ENCODE assay signal across 15 cellular contexts in genomic region chr4:100590308-100590707, GRCh38.
A peak's percentile ranks its signal among the peaks of the same experiment; 100 is the strongest.
DNase-seq lines count a peak whose midpoint lies in the region; ATAC-seq and TF ChIP-seq lines count a peak whose summit lies in the region.
"Had no signal": no experiment of that assay in that cellular context is flagged by ENCODE, and none has a peak within 500 bp of the region (broad histone marks: within the 10 kb centered on the region; RNA-seq: fewer than 3 reads in every experiment).

No MANE protein-coding gene starts in this region.

- no peaks in the 10 kb centered on the region for H3K36me3 Mint-ChIP-seq in type B pancreatic cell

- H3K27me3 Mint-ChIP-seq in type B pancreatic cell: peaks cover 4% of the 10 kb centered on the region

- intact Hi-C loops in sciatic nerve (cut with DNase I): no loop called here

- H3K4me1 Mint-ChIP-seq in type B pancreatic cell (ENCODE audit: unreplicated experiment): no peaks in the 10 kb centered on the region
- H3K4me1 Mint-ChIP-seq: GM23338 had no signal

- H3K27ac Mint-ChIP-seq in type B pancreatic cell: no peak overlapping the region
- H3K27ac Mint-ChIP-seq: GM23338 had no signal

- H3K9me3 Mint-ChIP-seq in type B pancreatic cell: no peaks in the 10 kb centered on the region
- H3K9me3 Mint-ChIP-seq: GM23338 had no signal

- H3K4me3 ChIP-seq in epithelial cell of esophagus (ENCODE audit: low read length): no peak overlapping the region
- H3K4me3 ChIP-seq: BLaER1 treated with 17β-estradiol and CSF1 and Interleukin-3, amounts not matched to agents 10 nM and 100 nM; GM23338 had no signal

- DNase-seq in DMS53 (lab: John Stamatoyannopoulos, UW) (peak; percentile 1), DMS53 treated with DMSO at 0.1 percent for 48 hours (lab: John Stamatoyannopoulos, UW; ENCODE audit: unreplicated experiment) (no peak), HT1080 (ENCODE audit: low read depth) (peak; percentile 13), epithelial cell of esophagus (ENCODE audit: low read depth) (peak; percentile 21), non-pigmented ciliary epithelial cell (ENCODE audit: low read depth) (peak; percentile 3), sciatic nerve (ENCODE audit: low spot score) (no peak), type B pancreatic cell (ENCODE audit: extremely low spot score, unreplicated experiment) (no peak)
- DNase-seq: DMS153, NCI-H1092, NCI-H2107, NCI-H226, NCI-H526 treated with DMSO at 0.1 percent for 48 hours had no signal

- ATAC-seq in sciatic nerve (no peak), GM21390 (IDR thresholded peaks at IDR 0.05; ENCODE audit: unreplicated experiment) (no peak)
- ATAC-seq: GM23338 had no signal

- TF ChIP-seq CTCF in epithelial cell of esophagus (IDR thresholded peaks at IDR 0.05; ENCODE audit: insufficient read depth, low read depth, low read length, missing control alignments) (no peak), type B pancreatic cell (conservative IDR thresholded peaks at IDR 0.05) (no peak)

- no peak overlapping the region for H3K4me3 Mint-ChIP-seq in type B pancreatic cell
- H3K4me3 Mint-ChIP-seq: GM23338 had no signal

Comparison
In these comparisons a context has a peak if more than half of its experiments do, and no peak if none do; other contexts are left out.
1. DNase-seq: peak in DMS53 (single experiment), HT1080 (single experiment), epithelial cell of esophagus (single experiment) and non-pigmented ciliary epithelial cell (single experiment); none in DMS53 treated with DMSO at 0.1 percent for 48 hours (single experiment), sciatic nerve (single experiment) and type B pancreatic cell (single experiment).